11 cellular contexts compared by ENCODE assay signal in genomic region chr2:176104338-176105077, GRCh38. TPM values are rescaled to one million over a fixed set of nuclear protein-coding genes. Genes with fewer than 3 reads are reported as not detected.
DNase-seq lines count a peak whose midpoint lies in the region; ATAC-seq and TF ChIP-seq lines count a peak whose summit lies in the region.
"Had no signal": no experiment of that assay in that cellular context is flagged by ENCODE, and none has a peak within 500 bp of the region (broad histone marks: within the 10 kb centered on the region; RNA-seq: fewer than 3 reads in every experiment).

No MANE protein-coding gene starts in this region.

- peaks cover 0 to 83% (median 15%) of the 10 kb centered on the region in 3 donors for H3K27me3 ChIP-seq in sigmoid colon

- H3K4me1 Mint-ChIP-seq in immature natural killer cell, result peaks cover 13 to 18% of the 10 kb centered on the region in 2 donors

- no peak overlapping the region for H3K4me3 Mint-ChIP-seq in immature natural killer cell

- peak overlapping the region in 3 of 4 donors; percentile 92 to 96 (median 95) for H3K27ac ChIP-seq in sigmoid colon
- H3K27ac ChIP-seq: 22Rv1, lower lobe of right lung had no signal

- no peaks in the 10 kb centered on the region for H3K9me3 ChIP-seq in sigmoid colon
- H3K9me3 ChIP-seq: lower lobe of right lung had no signal

- DNase-seq in DMS53 (lab: John Stamatoyannopoulos, UW) (peak; percentile 44), DMS53 treated with DMSO at 0.1 percent for 48 hours (lab: John Stamatoyannopoulos, UW; ENCODE audit: unreplicated experiment) (no peak), NB4 (ENCODE audit: low read depth) (peak; percentile 77), fibroblast of the aortic adventitia (ENCODE audit: low read depth) (no peak), sigmoid colon (peak; percentile 78), Right ventricle myocardium superior (no peak), immature natural killer cell (no peak)
- no peak for DNase-seq in stimulated activated CD4-positive, alpha-beta T cell treated with anti-CD3 and anti-CD28 coated beads, Interleukin-2, amount 100 ng/mL, for 24 hours
- DNase-seq: lower lobe of right lung had no signal

- TF ChIP-seq POLR2A in NB4 (IDR thresholded peaks at IDR 0.05; ENCODE audit: extremely low read depth, insufficient read length), result no peak
- TF ChIP-seq POLR2A in sigmoid colon (IDR thresholded peaks at IDR 0.05), result peak in 1 of 2 donors; percentile 55

- no peak for TF ChIP-seq EP300 in sigmoid colon (IDR thresholded peaks at IDR 0.05)

- H3K27me3 Mint-ChIP-seq in immature natural killer cell (ENCODE audit: low read depth in 3 of 3), result peaks cover 55 to 65% (median 62%) of the 10 kb centered on the region in 3 donors

- peaks cover 0 to 9% (median 0%) of the 10 kb centered on the region in 3 donors for H3K36me3 Mint-ChIP-seq in immature natural killer cell

- TF ChIP-seq CTCF in NB4 (IDR thresholded peaks at IDR 0.05; ENCODE audit: low read depth, low read length), result no peak
- peak; percentile 1 for TF ChIP-seq CTCF in fibroblast of the aortic adventitia (IDR thresholded peaks at IDR 0.05; ENCODE audit: insufficient read depth, low read length)
- TF ChIP-seq CTCF in sigmoid colon (IDR thresholded peaks at IDR 0.05), result no peak

- no peak for ATAC-seq in Right ventricle myocardium superior (ENCODE audit: poor library complexity)
- ATAC-seq: lower lobe of right lung had no signal

- no peak overlapping the region for H3K27ac Mint-ChIP-seq in immature natural killer cell

- H3K4me1 ChIP-seq in sigmoid colon, result peaks cover 0 to 65% (median 43%) of the 10 kb centered on the region in 4 donors

- intact Hi-C loops in sigmoid colon (cut with DNase I) (no loop called here), Right ventricle myocardium superior (cut with DNase I) (no loop called here)

- H3K9me3 Mint-ChIP-seq in immature natural killer cell, result peaks cover 0 to 11% (median 0%) of the 10 kb centered on the region in 6 donors

- no peak overlapping the region for H3K4me3 ChIP-seq in NB4 (ENCODE audit: low read depth, low read length)
- H3K4me3 ChIP-seq in fibroblast of the aortic adventitia (ENCODE audit: low read depth, low read length), result no peak overlapping the region
- H3K4me3 ChIP-seq in sigmoid colon, result peak overlapping the region; percentile 59 to 65 (median 60)
- H3K4me3 ChIP-seq: lower lobe of right lung had no signal

- peaks cover 0 to 6% (median 0%) of the 10 kb centered on the region in 4 donors for H3K36me3 ChIP-seq in sigmoid colon
- H3K36me3 ChIP-seq: lower lobe of right lung had no signal

- 4 to 5% methylated on average over 56 of the region's 56 CpGs for WGBS in sigmoid colon, 2 donors

RNA-seq across cellular contexts. Expression of gene HOXD11, which starts 2.6 kb away (rescaled TPM):
- not detected in 2 replicates for total RNA-seq in fibroblast of the aortic adventitia (ENCODE audit: low replicate concordance)
- total RNA-seq in sigmoid colon, result 10 to 100 TPM; 18.3 to 39.3 (median 24.9) TPM
- polyA plus RNA-seq in sigmoid colon, result 1 to 10 TPM in 2 of 3 donors, under 1 TPM in 1; 0.69 to 3.6 (median 2.1) TPM
- total RNA-seq in Right ventricle myocardium superior, result not detected
- polyA plus RNA-seq in immature natural killer cell, result not detected
- total RNA-seq: activated CD8-positive, alpha-beta memory T cell treated with anti-CD3 and anti-CD28 coated beads for 36 hours; lower lobe of right lung had no signal

RNA-seq across cellular contexts. Expression of gene HOXD12, which starts 4.9 kb away (rescaled TPM):
- total RNA-seq in fibroblast of the aortic adventitia (ENCODE audit: low replicate concordance), result not detected in 2 replicates
- total RNA-seq in sigmoid colon, result 1 to 10 TPM in 3 of 4 donors, not detected in 1; 1.3 to 1.8 (median 1.7) TPM
- polyA plus RNA-seq in sigmoid colon, result under 1 TPM in 1 of 3 donors, not detected in 2; 0.15 TPM
- total RNA-seq in Right ventricle myocardium superior, result not detected
- not detected for polyA plus RNA-seq in immature natural killer cell
- total RNA-seq: activated CD8-positive, alpha-beta memory T cell treated with anti-CD3 and anti-CD28 coated beads for 36 hours; lower lobe of right lung had no signal

RNA-seq across cellular contexts. Expression of gene HOXD13, which starts 12.0 kb away (rescaled TPM):
- not detected in 2 replicates for total RNA-seq in fibroblast of the aortic adventitia (ENCODE audit: low replicate concordance)
- total RNA-seq in sigmoid colon, result 10 to 100 TPM; 18.7 to 48.9 (median 34.1) TPM
- 1 to 10 TPM in 2 of 3 donors, not detected in 1; 2.3 to 2.4 TPM for polyA plus RNA-seq in sigmoid colon
- total RNA-seq in Right ventricle myocardium superior, result not detected
- polyA plus RNA-seq in immature natural killer cell, result not detected
- total RNA-seq: activated CD8-positive, alpha-beta memory T cell treated with anti-CD3 and anti-CD28 coated beads for 36 hours; lower lobe of right lung had no signal

RNA-seq across cellular contexts. Expression of gene HOXD10, which starts 12.1 kb away (rescaled TPM):
- total RNA-seq in fibroblast of the aortic adventitia (ENCODE audit: low replicate concordance) (not detected in 2 replicates), sigmoid colon (10 to 100 TPM; 10.7 to 46.0 (median 17.9) TPM), Right ventricle myocardium superior (not detected)
- polyA plus RNA-seq in sigmoid colon (1 to 10 TPM in 2 of 3 donors, under 1 TPM in 1; 0.23 to 2.4 (median 1.5) TPM), immature natural killer cell (not detected)
- total RNA-seq: activated CD8-positive, alpha-beta memory T cell treated with anti-CD3 and anti-CD28 coated beads for 36 hours; lower lobe of right lung had no signal

RNA-seq across cellular contexts. Expression of gene HOXD9, which starts 18.0 kb away (rescaled TPM):
- total RNA-seq in fibroblast of the aortic adventitia (ENCODE audit: low replicate concordance) (not detected in 2 replicates), sigmoid colon (10 to 100 TPM; 10.6 to 27.1 (median 12.9) TPM), Right ventricle myocardium superior (not detected)
- polyA plus RNA-seq in sigmoid colon (1 to 10 TPM in 2 of 3 donors, under 1 TPM in 1; 0.46 to 3.6 (median 1.8) TPM), immature natural killer cell (not detected)
- total RNA-seq: activated CD8-positive, alpha-beta memory T cell treated with anti-CD3 and anti-CD28 coated beads for 36 hours had no signal

Comparison
In these comparisons a context has a peak if more than half of its experiments do, and no peak if none do; other contexts are left out.
1. DNase-seq: peak in DMS53 (single experiment), NB4 (single experiment) and sigmoid colon (single experiment); none in DMS53 treated with DMSO at 0.1 percent for 48 hours (single experiment), fibroblast of the aortic adventitia (single experiment), stimulated activated CD4-positive, alpha-beta T cell treated with anti-CD3 and anti-CD28 coated beads, Interleukin-2, amount 100 ng/mL, for 24 hours (0 of 2), Right ventricle myocardium superior (single experiment) and immature natural killer cell (0 of 3).
2. H3K4me3 ChIP-seq: peak in sigmoid colon (4 of 4); none in NB4 (single experiment) and fibroblast of the aortic adventitia (single experiment).
3. RNA of gene HOXD11, which starts 2.6 kb away (total RNA-seq): 18.3 to 39.3 TPM in sigmoid colon; not detected in fibroblast of the aortic adventitia and not detected in Right ventricle myocardium superior (single experiment); every median in the first group is over 10 times any median in the second.
4. RNA of gene HOXD13, which starts 12.0 kb away (total RNA-seq): 18.7 to 48.9 TPM in sigmoid colon; not detected in fibroblast of the aortic adventitia and not detected in Right ventricle myocardium superior (single experiment); every median in the first group is over 10 times any median in the second.